In the genomic region with DNA sequence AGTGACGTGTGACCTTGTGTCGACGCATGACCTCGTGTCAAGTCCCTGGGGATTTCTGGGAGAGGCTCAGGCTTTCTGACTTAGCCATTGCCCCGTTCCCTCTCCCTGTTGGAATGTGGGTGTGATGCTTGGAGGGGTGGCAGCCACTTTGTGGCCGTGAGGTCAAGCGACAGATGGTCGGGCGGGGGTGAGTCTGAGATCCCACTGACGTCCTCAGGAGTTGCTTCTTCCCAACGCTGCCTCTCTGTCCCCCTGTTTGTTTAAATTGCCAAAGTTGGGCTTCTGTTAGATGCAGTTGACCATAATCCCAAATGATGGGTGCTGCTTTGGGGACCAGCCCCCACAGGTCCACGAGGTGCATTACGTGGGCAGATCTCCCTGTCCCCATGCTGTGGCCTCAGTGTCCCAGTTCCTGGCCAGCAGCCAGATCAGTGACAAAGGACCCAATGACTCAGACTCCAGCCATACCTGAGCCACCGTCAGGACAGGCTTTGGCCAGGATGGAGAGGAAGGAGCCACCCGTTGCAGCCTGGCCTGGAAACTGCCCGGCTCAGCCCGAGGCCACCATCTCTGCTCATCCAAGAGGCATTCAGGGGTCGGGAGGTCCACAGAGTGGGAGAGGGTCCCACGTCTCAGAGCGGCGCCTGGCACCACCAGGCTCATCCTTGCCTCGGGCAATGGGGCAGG, we compare ENCODE assay signal across 21 cellular contexts. TPM values are rescaled to one million over a fixed set of nuclear protein-coding genes. Genes with fewer than 3 reads are reported as not detected.
A peak's percentile ranks its signal among the peaks of the same experiment; 100 is the strongest.
DNase-seq lines count a peak whose midpoint lies in the region; FAIRE-seq and TF ChIP-seq lines count a peak whose summit lies in the region.
"Had no signal": no experiment of that assay in that cellular context is flagged by ENCODE, and none has a peak within 500 bp of the region (broad histone marks: within the 10 kb centered on the region; RNA-seq: fewer than 3 reads in every experiment).

No MANE protein-coding gene starts in this region.

- H2AK5ac ChIP-seq in H1 (ENCODE audit: low read depth, low read length), result no peak overlapping the region
- H2AK5ac ChIP-seq in neuronal stem cell (ENCODE audit: low read depth, low read length), result no peak overlapping the region
- H2AK5ac ChIP-seq in mesenchymal stem cell (ENCODE audit: low read length, severe bottlenecking), result no peak overlapping the region

- H3K4me2 ChIP-seq in BLaER1, result peak overlapping the region; percentile 61
- H3K4me2 ChIP-seq in Loucy (ENCODE audit: low read depth, low read length, poor library complexity, severe bottlenecking), result peak overlapping the region; percentile 74
- no peak overlapping the region for H3K4me2 ChIP-seq in H1 (ENCODE audit: insufficient read depth in 1 of 2, low read depth in 2 of 2, low read length in 2 of 2)
- no peak overlapping the region for H3K4me2 ChIP-seq in neuronal stem cell (ENCODE audit: insufficient read depth, low read length, poor library complexity, severe bottlenecking)
- H3K4me2 ChIP-seq in mesenchymal stem cell (ENCODE audit: low read length, poor library complexity, severe bottlenecking), result no peak overlapping the region
- H3K4me2 ChIP-seq: PC-9 had no signal

- no peak overlapping the region for H3K56ac ChIP-seq in H1 (replicated peaks; ENCODE audit: insufficient read length, low read depth, low read length)

- H3K27me3 ChIP-seq in BLaER1, result no peaks in the 10 kb centered on the region
- H3K27me3 ChIP-seq in Loucy (ENCODE audit: insufficient read depth, low read length, poor library complexity, severe bottlenecking), result no peaks in the 10 kb centered on the region
- peaks cover 0 to 13% (median 6%) of the 10 kb centered on the region in 4 experiments; a peak in 4 of 7 replicates for H3K27me3 ChIP-seq in H1 (replicated peaks in 1 of 4; ENCODE audit: control insufficient read depth in 3 of 4, extremely low read depth in 1 of 4, insufficient read depth in 3 of 4, low read length in 3 of 4)
- no peaks in the 10 kb centered on the region for H3K27me3 ChIP-seq in neuronal stem cell (ENCODE audit: control insufficient read depth in 3 of 3, insufficient read depth in 3 of 3, low read depth in 1 of 3, low read length in 3 of 3)
- peaks cover 0 to 26% of the 10 kb centered on the region in 2 experiments for H3K27me3 ChIP-seq in mesenchymal stem cell (ENCODE audit: control insufficient read depth in 1 of 2, insufficient read depth in 1 of 2, low read length in 2 of 2)

- no peak overlapping the region for H2BK12ac ChIP-seq in H1 (ENCODE audit: low read depth, low read length)
- H2BK12ac ChIP-seq in neuronal stem cell (ENCODE audit: low read length), result no peak overlapping the region
- no peak overlapping the region for H2BK12ac ChIP-seq in mesenchymal stem cell (ENCODE audit: low read length in 2 of 2)

- H2BK15ac ChIP-seq in H1 (ENCODE audit: low read length) (no peak overlapping the region), neuronal stem cell (ENCODE audit: low read length) (no peak overlapping the region), mesenchymal stem cell (ENCODE audit: low read depth, poor library complexity, severe bottlenecking) (no peak overlapping the region)

- H3K18ac ChIP-seq in H1 (ENCODE audit: extremely low read depth, low read length), result no peak overlapping the region
- peak overlapping the region; percentile 55 for H3K18ac ChIP-seq in neuronal stem cell (ENCODE audit: low read length)
- no peak overlapping the region for H3K18ac ChIP-seq in mesenchymal stem cell (ENCODE audit: low read depth in 1 of 2, low read length in 2 of 2)

- H3K79me2 ChIP-seq in Loucy (ENCODE audit: insufficient read depth, low read length) (peaks cover 30% of the 10 kb centered on the region; the same call in 1 of the 2 replicates), H1 (ENCODE audit: control insufficient read depth in 1 of 2, insufficient read depth in 2 of 2, low read length in 2 of 2) (no peaks in the 10 kb centered on the region)

- no peak overlapping the region for H4K91ac ChIP-seq in H1 (replicated peaks; ENCODE audit: insufficient read length, low read length)
- no peak overlapping the region for H4K91ac ChIP-seq in neuronal stem cell (ENCODE audit: low read depth, low read length, poor library complexity)
- H4K91ac ChIP-seq in mesenchymal stem cell (ENCODE audit: low read length), result no peak overlapping the region

- FAIRE-seq in H1 (lab: Jason Lieb, UNC), result no peak

- H3K23me2 ChIP-seq in H1 (ENCODE audit: low read depth, low read length), result no peaks in the 10 kb centered on the region

- no peak for TF ChIP-seq RAD21 in H1 (IDR thresholded peaks at IDR 0.05 in 1 of 2, conservative IDR thresholded peaks at IDR 0.05 in 1 of 2; ENCODE audit: low read depth in 2 of 2, low read length in 2 of 2)

- H3F3A ChIP-seq in Loucy (ENCODE audit: low read depth), result no peaks in the 10 kb centered on the region

- H4K20me1 ChIP-seq in BLaER1 (no peaks in the 10 kb centered on the region), Loucy (ENCODE audit: insufficient read depth, low read length, poor library complexity, severe bottlenecking) (no peaks in the 10 kb centered on the region), H1 (replicated peaks in 1 of 2; ENCODE audit: control insufficient read depth in 1 of 2, insufficient read depth in 2 of 2, low read length in 2 of 2) (peaks cover 0 to 2% of the 10 kb centered on the region in 2 experiments)

- H3K9me3 ChIP-seq in BLaER1 (peaks cover 5% of the 10 kb centered on the region; the same call in 1 of the 2 replicates), Loucy (ENCODE audit: insufficient read depth, low read depth, low read length) (no peaks in the 10 kb centered on the region), H1 (ENCODE audit: insufficient read depth in 2 of 2, low read depth in 1 of 2, low read length in 1 of 2) (peaks cover 0 to 10% of the 10 kb centered on the region in 2 experiments; a peak in 1 of 4 replicates), neuronal stem cell (replicated peaks in 1 of 2; ENCODE audit: control insufficient read depth in 2 of 2, insufficient read depth in 1 of 2, low read depth in 1 of 2, low read length in 2 of 2) (no peaks in the 10 kb centered on the region), mesenchymal stem cell (ENCODE audit: control insufficient read depth, low read length) (no peaks in the 10 kb centered on the region)

- H3K4ac ChIP-seq in H1 (replicated peaks; ENCODE audit: insufficient read length, low read depth, low read length) (no peak overlapping the region), neuronal stem cell (ENCODE audit: low read length) (no peak overlapping the region), mesenchymal stem cell (ENCODE audit: low read depth in 1 of 2, low read length in 2 of 2) (no peak overlapping the region)

- H3K23ac ChIP-seq in H1 (ENCODE audit: insufficient read length) (no peak overlapping the region), neuronal stem cell (ENCODE audit: low read depth, low read length, poor library complexity) (no peak overlapping the region), mesenchymal stem cell (ENCODE audit: low read length in 2 of 2) (no peak overlapping the region)

- H3K27ac ChIP-seq in BLaER1 (no peak overlapping the region), H1 (ENCODE audit: low read depth, low read length) (no peak overlapping the region), neuronal stem cell (replicated peaks; ENCODE audit: low read length) (no peak overlapping the region), mesenchymal stem cell (ENCODE audit: low read length, poor library complexity, severe bottlenecking) (no peak overlapping the region)
- H3K27ac ChIP-seq: PC-9, RWPE1 had no signal

- no peak for TF ChIP-seq EP300 in H1 (IDR thresholded peaks at IDR 0.05; ENCODE audit: borderline replicate concordance in 1 of 2, low read depth in 2 of 2, low read length in 2 of 2)

- H3K4me1 ChIP-seq in BLaER1 (peaks cover 64% of the 10 kb centered on the region), Loucy (ENCODE audit: insufficient read depth, low read length, poor library complexity, severe bottlenecking) (peaks cover 19% of the 10 kb centered on the region), H1 (replicated peaks in 1 of 4; ENCODE audit: control insufficient read depth in 3 of 4, insufficient read depth in 4 of 4, low read length in 3 of 4) (no peaks in the 10 kb centered on the region), neuronal stem cell (ENCODE audit: control insufficient read depth in 2 of 2, insufficient read depth in 1 of 2, low read depth in 1 of 2, low read length in 2 of 2) (peaks cover 5 to 7% of the 10 kb centered on the region in 2 donors), mesenchymal stem cell (ENCODE audit: control insufficient read depth, insufficient read depth, low read depth, low read length) (no peaks in the 10 kb centered on the region)

- H3K14ac ChIP-seq in H1 (ENCODE audit: insufficient read length), result no peak overlapping the region
- H3K14ac ChIP-seq in neuronal stem cell (ENCODE audit: low read length), result peak overlapping the region; percentile 57
- H3K14ac ChIP-seq in mesenchymal stem cell (ENCODE audit: low read length in 2 of 2), result no peak overlapping the region

- DNase-seq in H1 (ENCODE audit: low read depth in 1 of 2, low spot score in 2 of 2), result no peak
- DNase-seq in neuronal stem cell (ENCODE audit: low spot score), result no peak
- no peak for DNase-seq in HPDE6-E6E7 (ENCODE audit: extremely low spot score)
- no peak for DNase-seq in activated CD8-positive, alpha-beta memory T cell treated with anti-CD3 and anti-CD28 coated beads, Interleukin-2, amount 50 U/mL, for 48 hours
- DNase-seq in mesenchymal stem cell, result no peak
- no peak for DNase-seq in NCI-H1417 (lab: John Stamatoyannopoulos, UW)
- DNase-seq: AML-193, DMS79 treated with DMSO at 0.1 percent for 48 hours, GOT3, MM.1S, NCI-H1092, NCI-H2029 treated with DMSO at 0.1 percent for 48 hours, NCI-H226, NCI-H510A treated with DMSO at 0.1 percent for 48 hours, NCI-H748 treated with DMSO at 0.1 percent for 48 hours, PC-9 had no signal

- TF ChIP-seq POLR2A in H1 (IDR thresholded peaks at IDR 0.05; ENCODE audit: control extremely low read depth in 1 of 2, low read depth in 2 of 2, low read length in 2 of 2), result no peak

- CTCF ChIA-PET in H1 (lab: Charles Lee; ENCODE audit: partially characterized antibody), result interaction anchor here (2.0 kb wide), 1 partner anchor 9 kb away, joined by 6 read pairs; no protein-coding TSS in a partner anchor

- WGBS in H1 (ENCODE audit: extremely low coverage in 1 of 2, insufficient coverage in 1 of 2, insufficient read length in 1 of 2, insufficient replicate concordance in 2 of 2, low coverage in 1 of 2, low lambda C conversion rate in 2 of 2, missing lambda C conversion rate in 1 of 2), 2 experiments, result 86% methylated on average over 21 of the region's 22 CpGs; no CpG with 5 or more reads in 1 of the 2 experiments
- WGBS in neuronal stem cell (ENCODE audit: extremely low coverage in 2 of 2, insufficient read length in 2 of 2, insufficient replicate concordance in 1 of 2), 2 donors, result no CpG with 5 or more reads among the region's 22 CpGs
- 80% methylated on average over 22 of the region's 22 CpGs for WGBS in mesenchymal stem cell

- H2BK20ac ChIP-seq in H1 (ENCODE audit: low read length), result no peak overlapping the region

- H3K9me2 ChIP-seq in Loucy (replicated peaks; ENCODE audit: low read depth, low read length), result no peaks in the 10 kb centered on the region

- no peak overlapping the region for H3K4me3 ChIP-seq in BLaER1
- peak overlapping the region; percentile 69 for H3K4me3 ChIP-seq in Loucy (ENCODE audit: low read length, poor library complexity, severe bottlenecking)
- no peak overlapping the region for H3K4me3 ChIP-seq in H1 (ENCODE audit: extremely low read depth in 1 of 4, insufficient read depth in 2 of 4, low read depth in 3 of 4, low read length in 4 of 4)
- H3K4me3 ChIP-seq in neuronal stem cell (ENCODE audit: low read length in 2 of 2), result peak overlapping the region in 1 of 2 donors; percentile 24
- no peak overlapping the region for H3K4me3 ChIP-seq in mesenchymal stem cell (ENCODE audit: insufficient read depth in 1 of 2, low read depth in 1 of 2, low read length in 2 of 2)
- H3K4me3 ChIP-seq: PC-9 had no signal

- H3K79me1 ChIP-seq in H1 (ENCODE audit: low read depth, low read length) (no peaks in the 10 kb centered on the region), neuronal stem cell (ENCODE audit: low read depth, low read length) (peaks cover 1% of the 10 kb centered on the region), mesenchymal stem cell (replicated peaks; ENCODE audit: low read length, poor library complexity, severe bottlenecking) (no peaks in the 10 kb centered on the region)

- H4K8ac ChIP-seq in H1 (ENCODE audit: extremely low read depth, insufficient read depth, low read length) (no peak overlapping the region; the same call in 1 of the 2 replicates), neuronal stem cell (ENCODE audit: low read depth, low read length) (no peak overlapping the region), mesenchymal stem cell (ENCODE audit: low read length) (no peak overlapping the region)

- TF ChIP-seq CTCF in Loucy (conservative IDR thresholded peaks at IDR 0.05; ENCODE audit: low read length), result no peak
- TF ChIP-seq CTCF in H1 (IDR thresholded peaks at IDR 0.05; ENCODE audit: control extremely low read depth in 1 of 3, insufficient read depth in 1 of 3, low read depth in 1 of 3, low read length in 3 of 3), result no peak

- no peak overlapping the region for H3K9ac ChIP-seq in BLaER1
- peak overlapping the region; percentile 72 for H3K9ac ChIP-seq in Loucy (ENCODE audit: low read depth, low read length, poor library complexity, severe bottlenecking)
- no peak overlapping the region for H3K9ac ChIP-seq in H1 (replicated peaks in 1 of 4; ENCODE audit: extremely low read depth in 1 of 4, low read depth in 3 of 4, low read length in 3 of 4)
- no peak overlapping the region for H3K9ac ChIP-seq in neuronal stem cell (ENCODE audit: low read depth, low read length, poor library complexity)
- H3K9ac ChIP-seq in mesenchymal stem cell (ENCODE audit: low read length), result no peak overlapping the region

- H2BK120ac ChIP-seq in H1 (replicated peaks; ENCODE audit: low read depth, low read length) (no peak overlapping the region), neuronal stem cell (ENCODE audit: low read depth, low read length) (no peak overlapping the region), mesenchymal stem cell (ENCODE audit: low read depth, low read length) (no peak overlapping the region)

- H3K36me3 ChIP-seq in BLaER1 (no peaks in the 10 kb centered on the region), Loucy (ENCODE audit: insufficient read depth, low read length) (no peaks in the 10 kb centered on the region), H1 (ENCODE audit: control insufficient read depth in 2 of 4, insufficient read depth in 4 of 4, low read length in 3 of 4) (no peaks in the 10 kb centered on the region), neuronal stem cell (replicated peaks in 1 of 2; ENCODE audit: control insufficient read depth in 2 of 2, insufficient read depth in 2 of 2, low read length in 2 of 2) (no peaks in the 10 kb centered on the region), mesenchymal stem cell (ENCODE audit: control insufficient read depth in 1 of 2, insufficient read depth in 2 of 2, low read depth in 1 of 2, low read length in 2 of 2) (no peaks in the 10 kb centered on the region)

- H2AFZ ChIP-seq in Loucy (ENCODE audit: low read length), result no peak overlapping the region
- H2AFZ ChIP-seq in H1 (ENCODE audit: low read length), result no peak overlapping the region
- no peak overlapping the region for H2AFZ ChIP-seq in neuronal stem cell (ENCODE audit: low read length)
- H2AFZ ChIP-seq in mesenchymal stem cell (ENCODE audit: low read depth, low read length), result no peak overlapping the region
- H2AFZ ChIP-seq: PC-9 had no signal

- H4K5ac ChIP-seq in H1 (ENCODE audit: insufficient read length, low read depth, low read length), result no peak overlapping the region

- POLR2A ChIA-PET in H1 (lab: Charles Lee; ENCODE audit: partially characterized antibody), result no interaction called here

- H2BK5ac ChIP-seq in H1 (ENCODE audit: low read depth, low read length) (no peak overlapping the region), neuronal stem cell (ENCODE audit: low read length) (no peak overlapping the region), mesenchymal stem cell (ENCODE audit: low read depth, low read length, poor library complexity, severe bottlenecking) (no peak overlapping the region)

RNA-seq across cellular contexts. Expression of gene GALNT9, which starts 34.4 kb away (rescaled TPM):
- 2.0 and 3.3 TPM in 2 replicates for total RNA-seq in H1 (2021; fragmentation: NEBNext Ultra II Directional; extraction: Animal tissue kit (Norgen Biotek cat#: 25700))
- polyA plus RNA-seq in H1 (2011; rRNA removed), result 3.6 and 5.3 TPM in 2 replicates
- 6.1 TPM for polyA plus RNA-seq in H1 (2011; cell fraction: cytosol; rRNA removed)
- 9.4 TPM for polyA plus RNA-seq in H1 (2011; cell fraction: nucleus; rRNA removed)
- polyA plus RNA-seq in H1 (2012, experiment 1 of 2), result 2.3 to 3.6 TPM (median 3.1 TPM) in 4 replicates
- polyA plus RNA-seq in H1 (2012, experiment 2 of 2), result 2.3 TPM
- polyA plus RNA-seq in H1 (2013, experiment 1 of 2), result 0.73 TPM
- polyA plus RNA-seq in H1 (2013, experiment 2 of 2), result 0.92 TPM
- polyA minus RNA-seq in H1 (2011; rRNA and poly(A)+ RNA removed), result 2.3 and 4.0 TPM in 2 replicates
- 4.0 TPM for polyA minus RNA-seq in H1 (2011; cell fraction: cytosol; rRNA and poly(A)+ RNA removed)
- 4.2 TPM for polyA minus RNA-seq in H1 (2011; cell fraction: nucleus; rRNA and poly(A)+ RNA removed)
- polyA plus RNA-seq in neuronal stem cell (2013, experiment 1 of 2), result 0.13 TPM
- 0.14 TPM for polyA plus RNA-seq in neuronal stem cell (2013, experiment 2 of 2)
- polyA plus RNA-seq in mesenchymal stem cell (2013, experiment 1 of 2), result not detected
- not detected for polyA plus RNA-seq in mesenchymal stem cell (2013, experiment 2 of 2)
- polyA plus RNA-seq: AG04450, CD14-positive monocyte had no signal

Comparison
In these comparisons a context has a peak if more than half of its experiments do, and no peak if none do; other contexts are left out.
1. H3K4me2 ChIP-seq: peak in BLaER1 (single experiment) and Loucy (single experiment); none in H1 (0 of 2), neuronal stem cell (single experiment) and mesenchymal stem cell (single experiment).